Comparison of ENCODE assay signal across 21 cellular contexts in the genomic region with DNA sequence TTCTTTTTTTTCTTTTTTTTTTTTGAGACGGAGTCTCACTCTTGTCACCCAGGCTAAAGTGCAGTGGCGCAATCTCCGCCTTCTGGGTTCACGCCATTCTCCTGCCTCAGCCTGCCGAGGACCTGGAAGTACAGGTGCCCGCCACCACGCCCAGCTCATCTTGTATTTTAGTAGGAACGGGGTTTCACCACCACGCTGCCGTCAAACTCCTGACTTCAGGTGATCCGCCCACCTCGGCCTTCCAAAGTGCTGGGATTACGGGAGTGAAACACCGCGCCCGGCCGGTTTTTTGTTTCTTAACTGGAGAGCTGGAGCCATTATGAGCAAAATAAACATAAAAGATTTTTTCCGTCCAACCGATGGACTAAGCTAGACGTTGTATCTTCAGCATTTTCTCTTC. TPM values are rescaled to one million over a fixed set of nuclear protein-coding genes. Genes with fewer than 3 reads are reported as not detected.
DNase-seq lines count a peak whose midpoint lies in the region; ATAC-seq and TF ChIP-seq lines count a peak whose summit lies in the region.
"Had no signal": no experiment of that assay in that cellular context is flagged by ENCODE, and none has a peak within 500 bp of the region (broad histone marks: within the 10 kb centered on the region; RNA-seq: fewer than 3 reads in every experiment).

No MANE protein-coding gene starts in this region.

- no peaks in the 10 kb centered on the region for H3K9me3 ChIP-seq in testis
- H3K9me3 ChIP-seq: A549, BE2C had no signal

- H3K27me3 ChIP-seq in testis: no peaks in the 10 kb centered on the region
- H3K27me3 ChIP-seq: BE2C; BLaER1 treated with 17β-estradiol and CSF1 and Interleukin-3, amounts not matched to agents 10 nM and 100 nM had no signal

- no peaks in the 10 kb centered on the region for H3K36me3 ChIP-seq in testis (ENCODE audit: low read depth, missing control alignments)
- H3K36me3 ChIP-seq: BE2C; BLaER1 treated with 17β-estradiol and CSF1 and Interleukin-3, amounts not matched to agents 10 nM and 100 nM had no signal

- no peak overlapping the region for H3K4me3 ChIP-seq in testis
- H3K4me3 ChIP-seq: A549; BLaER1 treated with 17β-estradiol and CSF1 and Interleukin-3, amounts not matched to agents 10 nM and 100 nM had no signal

- intact Hi-C loops in head of caudate nucleus (cut with DNase I): loop anchor here (10.0 kb wide), 1 partner anchor 261 kb away; no protein-coding TSS in a partner anchor
- intact Hi-C loops in testis (cut with DNase I; ENCODE audit: low total_unique reads): no loop called here

- H3K27me3 Mint-ChIP-seq in stimulated activated naive CD8-positive, alpha-beta T cell treated with anti-CD3 and anti-CD28 coated beads, Interleukin-15, amount 100 ng/mL, for 72 hours: peaks cover 15% of the 10 kb centered on the region

- no peak for TF ChIP-seq POLR2A in testis (IDR thresholded peaks at IDR 0.05)

- 60 to 63% methylated on average over 20 of the region's 20 CpGs for WGBS in testis, 2 donors

- H3K4me1 ChIP-seq in testis: no peaks in the 10 kb centered on the region
- H3K4me1 ChIP-seq: BE2C; BLaER1 treated with 17β-estradiol and CSF1 and Interleukin-3, amounts not matched to agents 10 nM and 100 nM had no signal

- ATAC-seq in stimulated activated naive CD8-positive, alpha-beta T cell treated with anti-CD3 and anti-CD28 coated beads, Interleukin-15, amount 100 ng/mL, for 72 hours: no peak
- ATAC-seq: A549 had no signal

- peak; percentile 75 for DNase-seq in NCI-H748 (lab: John Stamatoyannopoulos, UW; ENCODE audit: unreplicated experiment)
- DNase-seq in NCI-H748 treated with DMSO at 0.1 percent for 48 hours (lab: John Stamatoyannopoulos, UW): no peak
- DNase-seq in head of caudate nucleus: peak in 41 of 42 donors; percentile 12 to 78 (median 50)
- peak; percentile 24 for DNase-seq in testis
- no peak for DNase-seq in stimulated activated naive CD8-positive, alpha-beta T cell treated with anti-CD3 and anti-CD28 coated beads, Interleukin-15, amount 100 ng/mL, for 72 hours
- DNase-seq in stimulated activated CD4-positive, alpha-beta T cell treated with anti-CD3 and anti-CD28 coated beads, Interleukin-4, amount 100 ng/mL, for 4 hours: no peak
- DNase-seq: 8988T; ACHN; AML-193; BE2C; Calu3; CD4-positive, alpha-beta T cell; COR-L47; DMS53; DMS79 treated with DMSO at 0.1 percent for 48 hours; GF-D8; GOT3; HCEC 1CT had no signal

- peaks cover 14% of the 10 kb centered on the region for H3K4me1 Mint-ChIP-seq in stimulated activated naive CD8-positive, alpha-beta T cell treated with anti-CD3 and anti-CD28 coated beads, Interleukin-15, amount 100 ng/mL, for 72 hours

- H3K9me3 Mint-ChIP-seq in stimulated activated naive CD8-positive, alpha-beta T cell treated with anti-CD3 and anti-CD28 coated beads, Interleukin-15, amount 100 ng/mL, for 72 hours: no peaks in the 10 kb centered on the region
- H3K9me3 Mint-ChIP-seq: CD4-positive, alpha-beta T cell had no signal

- no peak overlapping the region for H3K27ac ChIP-seq in testis
- H3K27ac ChIP-seq: A549; BLaER1 treated with 17β-estradiol and CSF1 and Interleukin-3, amounts not matched to agents 10 nM and 100 nM had no signal

- no peak overlapping the region for H3K4me3 Mint-ChIP-seq in stimulated activated naive CD8-positive, alpha-beta T cell treated with anti-CD3 and anti-CD28 coated beads, Interleukin-15, amount 100 ng/mL, for 72 hours
- H3K4me3 Mint-ChIP-seq: CD4-positive, alpha-beta T cell; CD8-positive, alpha-beta memory T cell had no signal

- H3K27ac Mint-ChIP-seq in stimulated activated naive CD8-positive, alpha-beta T cell treated with anti-CD3 and anti-CD28 coated beads, Interleukin-15, amount 100 ng/mL, for 72 hours: no peak overlapping the region
- H3K27ac Mint-ChIP-seq: CD4-positive, alpha-beta T cell; CD8-positive, alpha-beta memory T cell had no signal

- TF ChIP-seq CTCF in testis (IDR thresholded peaks at IDR 0.05): no peak

RNA-seq across cellular contexts. Expression of a gene that starts 1.9 kb away (rescaled TPM):
- total RNA-seq in testis: 10 to 100 TPM in 1 of 2 donors, 1 to 10 TPM in 1; 9.3 to 10.2 TPM
- polyA plus RNA-seq in testis (ENCODE audit: insufficient read depth, low read depth, low replicate concordance): 4.8 TPM
- polyA plus RNA-seq: CD8-positive, alpha-beta memory T cell had no signal

Comparison
In these comparisons a context has a peak if more than half of its experiments do, and no peak if none do; other contexts are left out.
1. DNase-seq: peak in NCI-H748 (single experiment), head of caudate nucleus (41 of 42) and testis (single experiment); none in NCI-H748 treated with DMSO at 0.1 percent for 48 hours (single experiment), stimulated activated naive CD8-positive, alpha-beta T cell treated with anti-CD3 and anti-CD28 coated beads, Interleukin-15, amount 100 ng/mL, for 72 hours (0 of 2) and stimulated activated CD4-positive, alpha-beta T cell treated with anti-CD3 and anti-CD28 coated beads, Interleukin-4, amount 100 ng/mL, for 4 hours (0 of 2).